Comparison of ENCODE assay signal across 1 cellular context in genomic region chr6:98747246-98747645, GRCh38.
TF ChIP-seq lines count a peak whose summit lies in the region.

No MANE protein-coding gene starts in this region.

TF ChIP-seq in GM23338, 12 proteins besides CTCF, POLR2A, EP300 and RAD21 (continued from another document):
- TF ChIP-seq REST (IDR thresholded peaks at IDR 0.05; ENCODE audit: unreplicated experiment) (no peak), ZNF114 (CRISPR knock-in tag; IDR thresholded peaks at IDR 0.05) (no peak), STAT1 (IDR thresholded peaks at IDR 0.05; ENCODE audit: unreplicated experiment) (no peak), EZH2phosphoT487 (IDR thresholded peaks at IDR 0.05; ENCODE audit: unreplicated experiment) (no peak), ETS1 (IDR thresholded peaks at IDR 0.05) (no peak), CREB1 (CRISPR knock-in tag; IDR thresholded peaks at IDR 0.05; ENCODE audit: low read depth) (no peak), NANOG (IDR thresholded peaks at IDR 0.05; ENCODE audit: borderline replicate concordance) (no peak), ZNF331 (CRISPR knock-in tag; IDR thresholded peaks at IDR 0.05; ENCODE audit: low read depth) (no peak), JUNB (IDR thresholded peaks at IDR 0.05; ENCODE audit: unreplicated experiment) (no peak), EZH2 (IDR thresholded peaks at IDR 0.05; ENCODE audit: low read depth, unreplicated experiment) (no peak)
